Comparison of ENCODE assay signal across 13 cellular contexts in the genomic region with DNA sequence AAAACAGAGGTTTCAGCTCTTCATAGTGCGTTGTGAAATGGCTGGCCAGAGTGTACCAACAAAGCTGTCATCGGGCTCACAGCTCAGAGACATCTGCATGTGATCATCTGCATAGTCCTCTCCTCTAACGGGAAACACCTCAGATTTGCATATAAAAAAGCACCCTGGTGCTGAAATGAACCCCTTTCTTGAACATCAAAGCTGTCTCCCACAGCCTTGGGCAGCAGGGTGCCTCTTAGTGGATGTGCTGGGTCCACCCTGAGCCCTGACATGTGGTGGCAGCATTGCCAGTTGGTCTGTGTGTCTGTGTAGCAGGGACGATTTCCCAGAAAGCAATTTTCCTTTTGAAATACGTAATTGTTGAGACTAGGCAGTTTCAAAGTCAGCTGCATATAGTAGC. TPM values are rescaled to one million over a fixed set of nuclear protein-coding genes. Genes with fewer than 3 reads are reported as not detected.
DNase-seq lines count a peak whose midpoint lies in the region; ATAC-seq, FAIRE-seq and TF ChIP-seq lines count a peak whose summit lies in the region.
"Had no signal": no experiment of that assay in that cellular context is flagged by ENCODE, and none has a peak within 500 bp of the region (broad histone marks: within the 10 kb centered on the region; RNA-seq: fewer than 3 reads in every experiment).

No MANE protein-coding gene starts in this region.

- peak; percentile 49 for ATAC-seq in HG02588 (IDR thresholded peaks at IDR 0.05; ENCODE audit: unreplicated experiment)

- no peak overlapping the region for H3K4me3 Mint-ChIP-seq in activated CD4-positive, alpha-beta memory T cell treated with anti-CD3 and anti-CD28 coated beads, Interleukin-2, amount 10 ng/mL, durations not matched to agents 7 days and 5 days
- H3K4me3 Mint-ChIP-seq in neural progenitor cell, result no peak overlapping the region

- DNase-seq in GM18507 (ENCODE audit: extremely low spot score, insufficient read length, low read depth) (no peak), neural progenitor cell (ENCODE audit: low spot score) (no peak), adrenal gland (no peak), SW480 (ENCODE audit: low spot score) (no peak), HuH-7 (ENCODE audit: low spot score) (no peak), SKM-1 treated with dmso at 0.1 percent for 144 hours (lab: John Stamatoyannopoulos, UW; ENCODE audit: unreplicated experiment) (no peak)
- peak; percentile 36 for DNase-seq in activated CD4-positive, alpha-beta memory T cell treated with anti-CD3 and anti-CD28 coated beads, Interleukin-2, amount 10 ng/mL, durations not matched to agents 7 days and 5 days
- DNase-seq: colonic mucosa, islet precursor cell, NCI-H526 treated with DMSO at 0.1 percent for 48 hours had no signal

- peak; percentile 38 for FAIRE-seq in GM18507 (lab: Jason Lieb, UNC)

- no peaks in the 10 kb centered on the region for H3K27me3 Mint-ChIP-seq in activated CD4-positive, alpha-beta memory T cell treated with anti-CD3 and anti-CD28 coated beads, Interleukin-2, amount 10 ng/mL, durations not matched to agents 7 days and 5 days
- H3K27me3 Mint-ChIP-seq in neural progenitor cell (ENCODE audit: insufficient read depth, low read depth), result no peaks in the 10 kb centered on the region

- peaks cover 12% of the 10 kb centered on the region for H3K4me1 ChIP-seq in neural progenitor cell
- peaks cover 0 to 3% of the 10 kb centered on the region in 2 donors for H3K4me1 ChIP-seq in adrenal gland (replicated peaks in 1 of 2)
- H3K4me1 ChIP-seq: colonic mucosa had no signal

- intact Hi-C loops in adrenal gland (cut with DNase I), result no loop called here

- no peak for TF ChIP-seq POLR2A in adrenal gland (IDR thresholded peaks at IDR 0.05)

- H3K4me1 Mint-ChIP-seq in activated CD4-positive, alpha-beta memory T cell treated with anti-CD3 and anti-CD28 coated beads, Interleukin-2, amount 10 ng/mL, durations not matched to agents 7 days and 5 days, result peaks cover 29% of the 10 kb centered on the region
- peaks cover 24% of the 10 kb centered on the region for H3K4me1 Mint-ChIP-seq in neural progenitor cell

- peaks cover 20% of the 10 kb centered on the region for H3F3A ChIP-seq in neural progenitor cell (ENCODE audit: low read depth)

- H3K9me3 Mint-ChIP-seq in activated CD4-positive, alpha-beta memory T cell treated with anti-CD3 and anti-CD28 coated beads, Interleukin-2, amount 10 ng/mL, durations not matched to agents 7 days and 5 days, result no peaks in the 10 kb centered on the region
- no peaks in the 10 kb centered on the region for H3K9me3 Mint-ChIP-seq in neural progenitor cell

- peaks cover 3% of the 10 kb centered on the region for H4K20me1 ChIP-seq in neural progenitor cell (ENCODE audit: low read depth)

- H3K27ac Mint-ChIP-seq in activated CD4-positive, alpha-beta memory T cell treated with anti-CD3 and anti-CD28 coated beads, Interleukin-2, amount 10 ng/mL, durations not matched to agents 7 days and 5 days, result peak overlapping the region; percentile 77
- H3K27ac Mint-ChIP-seq in neural progenitor cell, result peak overlapping the region; percentile 72

- H3K27me3 ChIP-seq in neural progenitor cell (no peaks in the 10 kb centered on the region), adrenal gland (no peaks in the 10 kb centered on the region)
- H3K27me3 ChIP-seq: colonic mucosa, tibial nerve had no signal

- no peak overlapping the region for H2AFZ ChIP-seq in neural progenitor cell (replicated peaks)

- peaks cover 43% of the 10 kb centered on the region for H3K36me3 Mint-ChIP-seq in activated CD4-positive, alpha-beta memory T cell treated with anti-CD3 and anti-CD28 coated beads, Interleukin-2, amount 10 ng/mL, durations not matched to agents 7 days and 5 days (ENCODE audit: low read depth)
- peaks cover 39% of the 10 kb centered on the region for H3K36me3 Mint-ChIP-seq in neural progenitor cell

- WGBS in adrenal gland, 4 donors, result 68 to 70% (median 69%) methylated on average over 5 of the region's 5 CpGs

- H3K27ac ChIP-seq in neural progenitor cell, result no peak overlapping the region
- no peak overlapping the region for H3K27ac ChIP-seq in adrenal gland
- H3K27ac ChIP-seq: colonic mucosa had no signal

- POLR2A ChIA-PET in activated CD4-positive, alpha-beta memory T cell treated with anti-CD3 and anti-CD28 coated beads, Interleukin-2, amount 10 ng/mL, durations not matched to agents 7 days and 5 days (lab: Charles Lee), result interaction anchor here (0.6 to 1.8 kb wide), 3 partner anchors 10 to 564 kb away, joined by 3 to 6 read pairs (median 4); no protein-coding TSS in a partner anchor

- peaks cover 6% of the 10 kb centered on the region for H3K36me3 ChIP-seq in neural progenitor cell
- peaks cover 0 to 32% of the 10 kb centered on the region in 2 donors for H3K36me3 ChIP-seq in adrenal gland (replicated peaks in 1 of 2)
- H3K36me3 ChIP-seq: colonic mucosa had no signal

- H3K9ac ChIP-seq in neural progenitor cell, result no peak overlapping the region

- no peak for TF ChIP-seq CTCF in neural progenitor cell (IDR thresholded peaks at IDR 0.05)
- TF ChIP-seq CTCF in adrenal gland (IDR thresholded peaks at IDR 0.05), result no peak

- no peaks in the 10 kb centered on the region for H3K79me2 ChIP-seq in neural progenitor cell (ENCODE audit: low read depth)

- CTCF ChIA-PET in activated CD4-positive, alpha-beta memory T cell treated with anti-CD3 and anti-CD28 coated beads, Interleukin-2, amount 10 ng/mL, durations not matched to agents 7 days and 5 days (lab: Charles Lee), result interaction anchor here (0.6 kb wide), 1 partner anchor 20 kb away, joined by 3 read pairs; no protein-coding TSS in a partner anchor

- peak overlapping the region; percentile 12 for H3K4me2 ChIP-seq in neural progenitor cell

- H3K4me3 ChIP-seq in neural progenitor cell (no peak overlapping the region), adrenal gland (no peak overlapping the region)
- H3K4me3 ChIP-seq: colonic mucosa, skin epidermis, tibial nerve had no signal

- H3K9me3 ChIP-seq in neural progenitor cell (ENCODE audit: low read depth) (no peaks in the 10 kb centered on the region), adrenal gland (replicated peaks in 1 of 3) (no peaks in the 10 kb centered on the region)
- H3K9me3 ChIP-seq: colonic mucosa, tibial nerve had no signal

RNA-seq across cellular contexts. Expression of a gene that starts 14.3 kb away (rescaled TPM):
- 1 to 10 TPM; 1.4 to 1.6 TPM for total RNA-seq in activated CD4-positive, alpha-beta memory T cell treated with anti-CD3 and anti-CD28 coated beads, Interleukin-2, amount 10 ng/mL, durations not matched to agents 7 days and 5 days
- total RNA-seq in neural progenitor cell (ENCODE audit: low replicate concordance) (17.3 and 23.7 TPM in 2 replicates), adrenal gland (10 to 100 TPM in 6 of 8 donors, 1 to 10 TPM in 2; 5.4 to 33.6 (median 13.4) TPM)
- polyA plus RNA-seq in adrenal gland, result 10 to 100 TPM in 2 of 3 donors, 1 to 10 TPM in 1; 4.2 to 22.9 (median 11.8) TPM
